In genomic region chr17:79811036-79811887, GRCh38 we compare ENCODE assay signal across 8 cellular contexts. TPM values are rescaled to one million over a fixed set of nuclear protein-coding genes. Genes with fewer than 3 reads are reported as not detected.
DNase-seq lines count a peak whose midpoint lies in the region; ATAC-seq and TF ChIP-seq lines count a peak whose summit lies in the region.

No MANE protein-coding gene starts in this region.

- peak; percentile 64 for TF ChIP-seq CTCF in GM12865 (IDR thresholded peaks at IDR 0.05; ENCODE audit: insufficient read depth, low read depth, low read length, missing control alignments)
- peak; percentile 44 to 82 (median 67) for TF ChIP-seq CTCF in heart right ventricle (IDR thresholded peaks at IDR 0.05)

- H3K27me3 ChIP-seq in heart right ventricle (peaks cover 41 to 96% (median 94%) of the 10 kb centered on the region in 7 donors), skeletal muscle satellite cell (ENCODE audit: control insufficient read depth, insufficient read depth, low read length) (peaks cover 75% of the 10 kb centered on the region)

- DNase-seq in AG08396 (ENCODE audit: low spot score) (peak; percentile 76), GM12865 (ENCODE audit: low read depth) (peak; percentile 62), NCI-H2107 treated with DMSO at 0.1 percent for 48 hours (lab: John Stamatoyannopoulos, UW; ENCODE audit: unreplicated experiment) (peak; percentile 61), heart right ventricle (no peak), Ammon's horn (ENCODE audit: low spot score) (no peak)
- peak; percentile 50 to 51 for DNase-seq in activated CD4-positive, alpha-beta T cell treated with anti-CD3 and anti-CD28 coated beads, Interleukin-2, amount 50 U/mL, for 48 hours

- ATAC-seq in heart right ventricle (peak; percentile 50 to 81 (median 74)), GM19023 (IDR thresholded peaks at IDR 0.05; ENCODE audit: unreplicated experiment) (no peak)

- peak overlapping the region; percentile 58 for H3K4me2 ChIP-seq in skeletal muscle satellite cell (ENCODE audit: low read length)

- WGBS in heart right ventricle, 2 donors: 1 to 2% methylated on average over 66 of the region's 66 CpGs

- H3K9ac ChIP-seq in skeletal muscle satellite cell (ENCODE audit: low read depth, low read length): no peak overlapping the region

- intact Hi-C loops in heart right ventricle (cut with DNase I): loop anchor here in 2 of 10 donors (2.0 to 5.0 kb wide), 3 partner anchors 26 to 181 kb away; partner anchors contain the start of gene CBX4 (in 1 of the 2)

- no peak overlapping the region for H3K27ac ChIP-seq in heart right ventricle

- H3K9me3 ChIP-seq in heart right ventricle (no peaks in the 10 kb centered on the region), skeletal muscle satellite cell (replicated peaks; ENCODE audit: low read length) (no peaks in the 10 kb centered on the region)

- H3K4me1 ChIP-seq in heart right ventricle (peaks cover 20 to 62% (median 45%) of the 10 kb centered on the region in 9 donors), skeletal muscle satellite cell (ENCODE audit: control insufficient read depth, insufficient read depth, low read length) (peaks cover 27% of the 10 kb centered on the region)

- H3K36me3 ChIP-seq in heart right ventricle (no peaks in the 10 kb centered on the region), skeletal muscle satellite cell (ENCODE audit: insufficient read depth, low read length) (no peaks in the 10 kb centered on the region)

- H3K4me3 ChIP-seq in GM12865 (ENCODE audit: low read depth, low read length) (no peak overlapping the region), heart right ventricle (peak overlapping the region in 8 of 10 donors; percentile 6 to 39 (median 32)), skeletal muscle satellite cell (ENCODE audit: low read length) (peak overlapping the region; percentile 48)

RNA-seq across cellular contexts. Expression of gene CBX8, which starts 14.4 kb away (rescaled TPM):
- total RNA-seq in heart right ventricle: 1 to 10 TPM; 4.3 to 9.3 (median 5.6) TPM
- 1 to 10 TPM; 2.2 to 4.1 TPM for polyA plus RNA-seq in heart right ventricle
- total RNA-seq in skeletal muscle satellite cell (2012; rRNA removed): 1.5 and 3.5 TPM in 2 replicates

RNA-seq across cellular contexts. Expression of gene CBX4, which starts 28.0 kb away (rescaled TPM):
- 10 to 100 TPM; 21.6 to 38.2 (median 26.4) TPM for total RNA-seq in heart right ventricle
- polyA plus RNA-seq in heart right ventricle: 1 to 10 TPM; 9.4 to 9.8 TPM
- 9.9 and 10.9 TPM in 2 replicates for total RNA-seq in skeletal muscle satellite cell (2012; rRNA removed)

RNA-seq across cellular contexts. Expression of gene CBX2, which starts 33.3 kb away (rescaled TPM):
- total RNA-seq in heart right ventricle: 1 to 10 TPM; 1.5 to 3.9 (median 2.7) TPM
- 1 to 10 TPM; 2.9 to 7.1 TPM for polyA plus RNA-seq in heart right ventricle
- 1.8 and 2.4 TPM in 2 replicates for total RNA-seq in skeletal muscle satellite cell (2012; rRNA removed)

Comparison
In these comparisons a context has a peak if more than half of its experiments do, and no peak if none do; other contexts are left out.
1. DNase-seq: peak in AG08396 (single experiment), GM12865 (single experiment), NCI-H2107 treated with DMSO at 0.1 percent for 48 hours (single experiment) and activated CD4-positive, alpha-beta T cell treated with anti-CD3 and anti-CD28 coated beads, Interleukin-2, amount 50 U/mL, for 48 hours (2 of 2); none in heart right ventricle (0 of 2) and Ammon's horn (single experiment).